ENCODE assay signal across 8 cellular contexts in the genomic region with DNA sequence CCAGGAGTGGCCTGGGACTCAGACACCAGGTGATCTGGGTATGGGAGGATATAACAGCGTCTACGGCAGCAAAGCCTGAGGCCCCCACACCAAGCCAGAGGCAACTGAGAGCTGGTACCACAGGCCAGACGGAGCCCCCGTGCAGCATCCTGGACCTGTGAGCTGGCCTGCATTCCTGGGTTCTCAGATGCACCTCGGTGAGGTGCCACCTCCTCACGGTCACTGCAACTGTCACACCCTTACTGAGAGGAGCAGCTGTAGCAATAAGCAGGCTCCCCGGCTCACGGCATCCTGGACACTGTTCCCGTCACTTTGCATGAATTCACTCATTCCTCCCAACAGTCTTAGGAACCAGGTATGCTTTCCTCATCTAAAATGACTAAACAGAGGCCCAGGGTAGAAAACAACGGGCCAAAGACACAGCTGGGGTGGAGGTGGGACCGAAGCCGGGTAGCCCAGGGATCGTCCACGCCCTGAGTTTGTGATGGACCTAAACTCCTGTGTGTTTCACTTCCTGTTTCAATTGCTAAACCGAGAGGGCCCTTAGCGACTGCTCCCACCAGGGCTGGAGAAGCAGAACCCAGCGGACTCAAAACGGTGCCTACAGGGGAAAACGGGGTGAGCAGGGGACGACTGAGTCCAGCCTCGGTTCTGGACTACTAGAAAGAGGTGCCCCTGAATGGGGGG.
DNase-seq lines count a peak whose midpoint lies in the region; ATAC-seq and TF ChIP-seq lines count a peak whose summit lies in the region.

No MANE protein-coding gene starts in this region.

- no peak overlapping the region for H2AFZ ChIP-seq in trophoblast cell (ENCODE audit: insufficient read depth, low read length, poor library complexity)

- DNase-seq in GM12865 (ENCODE audit: low read depth) (peak; percentile 53), trophoblast cell (no peak), cortex of kidney (lab: John Stamatoyannopoulos, UW) (no peak), NCI-H1436 (lab: John Stamatoyannopoulos, UW) (no peak)
- DNase-seq in activated T-cell treated with anti-CD3 and anti-CD28 coated beads, Interleukin-2, amount 50 U/mL, for 48 hours = no peak

- H3K36me3 ChIP-seq in trophoblast cell (ENCODE audit: control insufficient read depth in 1 of 2, insufficient read depth in 2 of 2, low read length in 2 of 2) = peaks cover 0 to 2% of the 10 kb centered on the region in 2 experiments

- peaks cover 37% of the 10 kb centered on the region for H3K79me1 ChIP-seq in trophoblast cell (ENCODE audit: low read length)

- H3K27me3 ChIP-seq in trophoblast cell (ENCODE audit: insufficient read depth, low read length) = no peaks in the 10 kb centered on the region

- no peak overlapping the region for H3K9ac ChIP-seq in trophoblast cell (ENCODE audit: low read length)

- H3K79me2 ChIP-seq in trophoblast cell (ENCODE audit: control insufficient read depth, insufficient read depth, low read length, poor library complexity) = peaks cover 12% of the 10 kb centered on the region

- no peak overlapping the region for H4K8ac ChIP-seq in trophoblast cell (ENCODE audit: low read depth, low read length)

- no peak overlapping the region for H3K23ac ChIP-seq in trophoblast cell (ENCODE audit: low read length)

- ATAC-seq in GM18909 (IDR thresholded peaks at IDR 0.05; ENCODE audit: poor library complexity, unreplicated experiment) = no peak

- H3K27ac ChIP-seq in trophoblast cell (ENCODE audit: low read depth, low read length) = no peak overlapping the region

- peak overlapping the region; percentile 59 for H4K91ac ChIP-seq in trophoblast cell (ENCODE audit: low read depth, low read length)

- peaks cover 93% of the 10 kb centered on the region for H3K4me1 Mint-ChIP-seq in dendritic cell treated with granulocyte-macrophage colony-stimulating factor and Interleukin-4, amounts not matched to agents 40 ng/mL and 50 ng/mL, for 4 days (ENCODE audit: low read depth)

- H3K4me2 ChIP-seq in trophoblast cell (ENCODE audit: low read length) = no peak overlapping the region

- H3K36me3 Mint-ChIP-seq in dendritic cell treated with granulocyte-macrophage colony-stimulating factor and Interleukin-4, amounts not matched to agents 40 ng/mL and 50 ng/mL, for 4 days (ENCODE audit: low read depth) = peaks cover 66% of the 10 kb centered on the region

- peak overlapping the region; percentile 75 for H3K27ac Mint-ChIP-seq in dendritic cell treated with granulocyte-macrophage colony-stimulating factor and Interleukin-4, amounts not matched to agents 40 ng/mL and 50 ng/mL, for 4 days

- peak overlapping the region; percentile 10 for H2BK5ac ChIP-seq in trophoblast cell (ENCODE audit: low read depth, low read length, poor library complexity)

- TF ChIP-seq RAD21 in Ishikawa (IDR thresholded peaks at IDR 0.05; ENCODE audit: low read depth) = no peak

- intact Hi-C loops in dendritic cell treated with granulocyte-macrophage colony-stimulating factor and Interleukin-4, amounts not matched to agents 40 ng/mL and 50 ng/mL, for 4 days (cut with micrococcal nuclease) = loop anchor here (5.0 kb wide), 2 partner anchors 96 to 144 kb away; no protein-coding TSS in a partner anchor

- no peak overlapping the region for H3K4me3 Mint-ChIP-seq in dendritic cell treated with granulocyte-macrophage colony-stimulating factor and Interleukin-4, amounts not matched to agents 40 ng/mL and 50 ng/mL, for 4 days

- no peaks in the 10 kb centered on the region for H3K9me3 ChIP-seq in trophoblast cell (ENCODE audit: insufficient read depth, low read depth, low read length)

- H2BK12ac ChIP-seq in trophoblast cell (ENCODE audit: low read length) = peak overlapping the region; percentile 39

- H3K4me3 ChIP-seq in GM12865 (ENCODE audit: low read depth, low read length) (no peak overlapping the region), trophoblast cell (ENCODE audit: low read depth, low read length) (no peak overlapping the region)

- peak overlapping the region; percentile 32 for H3K14ac ChIP-seq in trophoblast cell (ENCODE audit: low read length)

- no peak for TF ChIP-seq CTCF in GM12865 (IDR thresholded peaks at IDR 0.05; ENCODE audit: insufficient read depth, low read depth, low read length, missing control alignments)

- peak overlapping the region; percentile 22 for H3K4ac ChIP-seq in trophoblast cell (ENCODE audit: low read depth, low read length)

- no peak for TF ChIP-seq EP300 in Ishikawa (IDR thresholded peaks at IDR 0.05; ENCODE audit: borderline replicate concordance)

- H3K9me3 Mint-ChIP-seq in dendritic cell treated with granulocyte-macrophage colony-stimulating factor and Interleukin-4, amounts not matched to agents 40 ng/mL and 50 ng/mL, for 4 days = no peaks in the 10 kb centered on the region

- no CpG with 5 or more reads among the region's 21 CpGs for WGBS in trophoblast cell (ENCODE audit: extremely low coverage, insufficient coverage, insufficient read length)

- H3K18ac ChIP-seq in trophoblast cell (ENCODE audit: low read length) = peak overlapping the region; percentile 14

- H3K4me1 ChIP-seq in trophoblast cell (ENCODE audit: control insufficient read depth in 1 of 2, insufficient read depth in 2 of 2, low read length in 2 of 2) = peaks cover 60 to 80% of the 10 kb centered on the region in 2 experiments

- no peak overlapping the region for H2BK120ac ChIP-seq in trophoblast cell (ENCODE audit: insufficient read depth, low read length, poor library complexity)

- peak overlapping the region; percentile 51 for H2AK5ac ChIP-seq in trophoblast cell (ENCODE audit: low read length)

- no peak overlapping the region for H4K12ac ChIP-seq in trophoblast cell (ENCODE audit: low read depth, low read length)

- no peaks in the 10 kb centered on the region for H3K27me3 Mint-ChIP-seq in dendritic cell treated with granulocyte-macrophage colony-stimulating factor and Interleukin-4, amounts not matched to agents 40 ng/mL and 50 ng/mL, for 4 days

TF ChIP-seq in Ishikawa, 13 proteins besides CTCF, POLR2A, EP300 and RAD21:
- TF ChIP-seq NFIC (IDR thresholded peaks at IDR 0.05) (no peak), YY1 (IDR thresholded peaks at IDR 0.05; ENCODE audit: low read depth) (no peak), CREB1 (IDR thresholded peaks at IDR 0.05; ENCODE audit: low read depth) (no peak), FOXM1 (IDR thresholded peaks at IDR 0.05; ENCODE audit: borderline replicate concordance, low read depth) (no peak), CEBPB (IDR thresholded peaks at IDR 0.05) (no peak), ZBTB7A (IDR thresholded peaks at IDR 0.05; ENCODE audit: low read depth) (no peak), TEAD4 (IDR thresholded peaks at IDR 0.05) (peak; percentile 39; the same call in 1 of the 2 replicates), TAF1 (IDR thresholded peaks at IDR 0.05; ENCODE audit: low read depth) (no peak), EGR1 (IDR thresholded peaks at IDR 0.05) (0 out of 2 replicates have a peak, but pooled peaks have one; percentile 3), TCF12 (IDR thresholded peaks at IDR 0.05; ENCODE audit: low read depth) (no peak)
- TF ChIP-seq, protein P1, sequence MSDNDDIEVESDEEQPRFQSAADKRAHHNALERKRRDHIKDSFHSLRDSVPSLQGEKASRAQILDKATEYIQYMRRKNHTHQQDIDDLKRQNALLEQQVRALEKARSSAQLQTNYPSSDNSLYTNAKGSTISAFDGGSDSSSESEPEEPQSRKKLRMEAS (IDR thresholded peaks at IDR 0.05) = no peak
- TF ChIP-seq, protein P2, sequence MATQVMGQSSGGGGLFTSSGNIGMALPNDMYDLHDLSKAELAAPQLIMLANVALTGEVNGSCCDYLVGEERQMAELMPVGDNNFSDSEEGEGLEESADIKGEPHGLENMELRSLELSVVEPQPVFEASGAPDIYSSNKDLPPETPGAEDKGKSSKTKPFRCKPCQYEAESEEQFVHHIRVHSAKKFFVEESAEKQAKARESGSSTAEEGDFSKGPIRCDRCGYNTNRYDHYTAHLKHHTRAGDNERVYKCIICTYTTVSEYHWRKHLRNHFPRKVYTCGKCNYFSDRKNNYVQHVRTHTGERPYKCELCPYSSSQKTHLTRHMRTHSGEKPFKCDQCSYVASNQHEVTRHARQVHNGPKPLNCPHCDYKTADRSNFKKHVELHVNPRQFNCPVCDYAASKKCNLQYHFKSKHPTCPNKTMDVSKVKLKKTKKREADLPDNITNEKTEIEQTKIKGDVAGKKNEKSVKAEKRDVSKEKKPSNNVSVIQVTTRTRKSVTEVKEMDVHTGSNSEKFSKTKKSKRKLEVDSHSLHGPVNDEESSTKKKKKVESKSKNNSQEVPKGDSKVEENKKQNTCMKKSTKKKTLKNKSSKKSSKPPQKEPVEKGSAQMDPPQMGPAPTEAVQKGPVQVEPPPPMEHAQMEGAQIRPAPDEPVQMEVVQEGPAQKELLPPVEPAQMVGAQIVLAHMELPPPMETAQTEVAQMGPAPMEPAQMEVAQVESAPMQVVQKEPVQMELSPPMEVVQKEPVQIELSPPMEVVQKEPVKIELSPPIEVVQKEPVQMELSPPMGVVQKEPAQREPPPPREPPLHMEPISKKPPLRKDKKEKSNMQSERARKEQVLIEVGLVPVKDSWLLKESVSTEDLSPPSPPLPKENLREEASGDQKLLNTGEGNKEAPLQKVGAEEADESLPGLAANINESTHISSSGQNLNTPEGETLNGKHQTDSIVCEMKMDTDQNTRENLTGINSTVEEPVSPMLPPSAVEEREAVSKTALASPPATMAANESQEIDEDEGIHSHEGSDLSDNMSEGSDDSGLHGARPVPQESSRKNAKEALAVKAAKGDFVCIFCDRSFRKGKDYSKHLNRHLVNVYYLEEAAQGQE (IDR thresholded peaks at IDR 0.05; ENCODE audit: low read depth) = no peak
- TF ChIP-seq, protein P3, sequence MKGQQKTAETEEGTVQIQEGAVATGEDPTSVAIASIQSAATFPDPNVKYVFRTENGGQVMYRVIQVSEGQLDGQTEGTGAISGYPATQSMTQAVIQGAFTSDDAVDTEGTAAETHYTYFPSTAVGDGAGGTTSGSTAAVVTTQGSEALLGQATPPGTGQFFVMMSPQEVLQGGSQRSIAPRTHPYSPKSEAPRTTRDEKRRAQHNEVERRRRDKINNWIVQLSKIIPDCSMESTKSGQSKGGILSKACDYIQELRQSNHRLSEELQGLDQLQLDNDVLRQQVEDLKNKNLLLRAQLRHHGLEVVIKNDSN (IDR thresholded peaks at IDR 0.05) = no peak
